ENCODE assay signal across 20 cellular contexts in the genomic region with DNA sequence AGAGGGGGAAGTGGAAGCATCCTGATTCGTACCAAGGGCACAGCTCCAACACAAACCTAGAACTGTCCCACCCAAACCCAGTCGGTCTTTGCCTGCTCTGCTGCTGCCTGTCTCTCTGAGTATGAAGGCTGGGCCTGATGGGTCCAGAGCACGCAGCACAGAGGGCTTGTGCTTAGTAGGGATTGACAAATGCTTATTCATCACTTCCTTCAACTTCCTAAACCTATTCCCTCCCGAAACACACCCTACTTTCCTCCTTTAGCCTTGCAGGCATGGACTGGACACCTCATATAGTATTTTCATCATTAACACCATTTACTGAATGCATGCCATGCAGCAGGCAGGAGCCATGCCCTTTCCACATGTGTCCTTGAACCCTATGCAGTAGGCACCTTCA. TPM values are rescaled to one million over a fixed set of nuclear protein-coding genes. Genes with fewer than 3 reads are reported as not detected.
DNase-seq lines count a peak whose midpoint lies in the region; ATAC-seq, FAIRE-seq and TF ChIP-seq lines count a peak whose summit lies in the region.
"Had no signal": no experiment of that assay in that cellular context is flagged by ENCODE, and none has a peak within 500 bp of the region (broad histone marks: within the 10 kb centered on the region; RNA-seq: fewer than 3 reads in every experiment).

No MANE protein-coding gene starts in this region.

- no peaks in the 10 kb centered on the region for H3K36me3 ChIP-seq in BLaER1 treated with 17β-estradiol and CSF1 and Interleukin-3, amounts not matched to agents 10 nM and 100 nM
- no peaks in the 10 kb centered on the region for H3K36me3 ChIP-seq in K562 (ENCODE audit: control insufficient read depth, insufficient read depth, low read length)
- H3K36me3 ChIP-seq: HAP-1 had no signal

- intact Hi-C loops in K562 (cut with micrococcal nuclease) = no loop called here
- intact Hi-C loops in left colon (cut with DNase I, micrococcal nuclease) = no loop called here

- BruUV-seq in K562 (replicated peaks; lab: Mats Ljungman, UMichigan) = no TSS peak

- H3K9ac ChIP-seq in BLaER1 treated with 17β-estradiol and CSF1 and Interleukin-3, amounts not matched to agents 10 nM and 100 nM = no peak overlapping the region
- no peak overlapping the region for H3K9ac ChIP-seq in K562 (ENCODE audit: insufficient read depth in 1 of 2, low read depth in 2 of 2, low read length in 2 of 2)
- H3K9ac ChIP-seq: GM23248 had no signal

- peak overlapping the region in 8 of 11 experiments; percentile 61 to 87 (median 76); a peak in 12 of 22 replicates for H3K4me2 ChIP-seq in BLaER1 treated with 17β-estradiol and CSF1 and Interleukin-3, amounts not matched to agents 10 nM and 100 nM
- no peak overlapping the region for H3K4me2 ChIP-seq in K562 (ENCODE audit: insufficient read depth, low read length)

- no peaks in the 10 kb centered on the region for H3K79me2 ChIP-seq in K562 (ENCODE audit: control insufficient read depth, insufficient read depth, low read length)

- H3K4me3 Mint-ChIP-seq in nephron = no peak overlapping the region
- H3K4me3 Mint-ChIP-seq: CD4-positive, CD25-positive, alpha-beta regulatory T cell; CD8-positive, alpha-beta memory T cell; IgD-negative memory B cell had no signal

- peak overlapping the region in 1 of 11 experiments; percentile 0; a peak in 1 of 22 replicates for H3K27ac ChIP-seq in BLaER1 treated with 17β-estradiol and CSF1 and Interleukin-3, amounts not matched to agents 10 nM and 100 nM
- H3K27ac ChIP-seq in K562 (ENCODE audit: extremely low read depth, low read depth, low read length) = no peak overlapping the region
- H3K27ac ChIP-seq: 22Rv1, GM23248 had no signal

- no peaks in the 10 kb centered on the region for H3K9me3 Mint-ChIP-seq in nephron
- H3K9me3 Mint-ChIP-seq: CD8-positive, alpha-beta memory T cell; IgD-negative memory B cell had no signal

- in situ Hi-C loops in K562 (cut with MboI) = no loop called here

- peaks cover 2% of the 10 kb centered on the region for H3K9me1 ChIP-seq in K562 (ENCODE audit: control insufficient read depth, insufficient read depth, low read length)

- no peak for TF ChIP-seq RAD21 in K562 (CRISPR knock-in tag; conservative IDR thresholded peaks at IDR 0.05 in 1 of 2, IDR thresholded peaks at IDR 0.05 in 1 of 2)

- TF ChIP-seq CTCF in K562 (IDR thresholded peaks at IDR 0.05 in 2 of 3, conservative IDR thresholded peaks at IDR 0.05 in 1 of 3; ENCODE audit: insufficient read depth in 2 of 3, low read depth in 1 of 3, low read length in 3 of 3) (no peak), nephron (IDR thresholded peaks at IDR 0.05; ENCODE audit: unreplicated experiment in 3 of 3) (no peak)

- peaks cover 76% of the 10 kb centered on the region for H3K4me1 Mint-ChIP-seq in nephron
- H3K4me1 Mint-ChIP-seq: CD4-positive, CD25-positive, alpha-beta regulatory T cell had no signal

- no peak for TF ChIP-seq POLR2A in K562 (conservative IDR thresholded peaks at IDR 0.05)

- H4K20me1 ChIP-seq in BLaER1 treated with 17β-estradiol and CSF1 and Interleukin-3, amounts not matched to agents 10 nM and 100 nM = peaks cover 0 to 6% (median 0%) of the 10 kb centered on the region in 11 experiments; a peak in 2 of 22 replicates
- peaks cover 15% of the 10 kb centered on the region; the same call in 1 of the 2 replicates for H4K20me1 ChIP-seq in K562 (replicated peaks; ENCODE audit: control insufficient read depth, insufficient read depth, low read length)

- peak; percentile 95 for DNase-seq in DMS 273 (lab: John Stamatoyannopoulos, UW; ENCODE audit: unreplicated experiment)
- DNase-seq in DMS 273 treated with DMSO at 0.1 percent for 48 hours (lab: John Stamatoyannopoulos, UW) = no peak
- no peak for DNase-seq in K562 (ENCODE audit: extremely low read depth in 1 of 4, low spot score in 3 of 4)
- no peak for DNase-seq in left colon
- DNase-seq: C1 segment of cervical spinal cord; CD4-positive, CD25-positive, alpha-beta regulatory T cell; CD8-positive, alpha-beta memory T cell; COR-L47; GDM1; GM23248 had no signal

- no peaks in the 10 kb centered on the region for H3K9me3 ChIP-seq in BLaER1 treated with 17β-estradiol and CSF1 and Interleukin-3, amounts not matched to agents 10 nM and 100 nM (replicated peaks in 1 of 11)
- no peaks in the 10 kb centered on the region for H3K9me3 ChIP-seq in K562 (replicated peaks; ENCODE audit: control insufficient read depth, insufficient read depth, low read depth, low read length)
- H3K9me3 ChIP-seq: HAP-1 had no signal

- peak overlapping the region in 2 of 3 experiments; percentile 46 to 53 for H3K27ac Mint-ChIP-seq in nephron
- H3K27ac Mint-ChIP-seq: IgD-negative memory B cell had no signal

- no peak overlapping the region for H3K4me3 ChIP-seq in BLaER1 treated with 17β-estradiol and CSF1 and Interleukin-3, amounts not matched to agents 10 nM and 100 nM
- no peak overlapping the region for H3K4me3 ChIP-seq in K562
- H3K4me3 ChIP-seq: GM23248, HAP-1 had no signal

- no peaks in the 10 kb centered on the region for H3K36me3 Mint-ChIP-seq in nephron (ENCODE audit: low read depth)
- H3K36me3 Mint-ChIP-seq: CD4-positive, CD25-positive, alpha-beta regulatory T cell; CD8-positive, alpha-beta memory T cell had no signal

- ATAC-seq in K562 (no peak), HG03280 (IDR thresholded peaks at IDR 0.05; ENCODE audit: unreplicated experiment) (no peak), left colon (no peak)
- ATAC-seq: HepG2 had no signal

- WGBS in K562 (ENCODE audit: insufficient coverage, low coverage, missing lambda C conversion rate) = 0% methylated on average over 4 of the region's 4 CpGs

- CTCF ChIA-PET in K562 (lab: Yijun Ruan, JAX; ENCODE audit: low intra/inter-chr PET ratio) = no interaction called here

- TF ChIP-seq EP300 in K562 (IDR thresholded peaks at IDR 0.05; ENCODE audit: low read length) = no peak

- peaks cover 0 to 4% (median 3%) of the 10 kb centered on the region in 11 experiments; a peak in 13 of 22 replicates for H3K27me3 ChIP-seq in BLaER1 treated with 17β-estradiol and CSF1 and Interleukin-3, amounts not matched to agents 10 nM and 100 nM
- H3K27me3 ChIP-seq in K562 (ENCODE audit: control insufficient read depth in 2 of 2, insufficient read depth in 2 of 2, low read length in 2 of 2) = peaks cover 9 to 51% of the 10 kb centered on the region in 2 experiments; a peak in 2 of 5 replicates

- FAIRE-seq in K562 (lab: Jason Lieb, UNC) = no peak
- FAIRE-seq: GM12892, GM18507, HepG2 had no signal

- H3K27me3 Mint-ChIP-seq in nephron (ENCODE audit: low read depth) = peaks cover 24% of the 10 kb centered on the region

- H2AFZ ChIP-seq in K562 (ENCODE audit: low read depth, low read length) = no peak overlapping the region
- H2AFZ ChIP-seq: GM23248 had no signal

- peaks cover 16 to 85% (median 74%) of the 10 kb centered on the region in 10 experiments; a peak in 19 of 20 replicates for H3K4me1 ChIP-seq in BLaER1 treated with 17β-estradiol and CSF1 and Interleukin-3, amounts not matched to agents 10 nM and 100 nM
- peaks cover 0 to 10% of the 10 kb centered on the region in 2 experiments; a peak in 1 of 5 replicates for H3K4me1 ChIP-seq in K562 (replicated peaks in 1 of 2; ENCODE audit: control insufficient read depth in 2 of 2, insufficient read depth in 2 of 2, low read length in 2 of 2)
- H3K4me1 ChIP-seq: HAP-1 had no signal

- POLR2A ChIA-PET in K562 (lab: Yijun Ruan, JAX) = no interaction called here

TF ChIP-seq in K562, 482 proteins besides CTCF, POLR2A, EP300 and RAD21:
- TF ChIP-seq ILK (tag; IDR thresholded peaks at IDR 0.05; ENCODE audit: borderline replicate concordance, low read depth) (no peak), CC2D1A (IDR thresholded peaks at IDR 0.05) (no peak), KLF13 (tag; IDR thresholded peaks at IDR 0.05; ENCODE audit: borderline replicate concordance, low read depth) (no peak), C11orf30 (IDR thresholded peaks at IDR 0.05; ENCODE audit: low read depth) (peak; percentile 52; the same call in 1 of the 2 replicates), PCBP1 (IDR thresholded peaks at IDR 0.05; ENCODE audit: low read depth, low read length, poor library complexity, severe bottlenecking) (no peak), MYC (IDR thresholded peaks at IDR 0.05; ENCODE audit: low read depth, low read length) (no peak), MYC (CRISPR knock-in tag; IDR thresholded peaks at IDR 0.05; ENCODE audit: borderline replicate concordance, low read depth) (no peak), FOXA3 (CRISPR knock-in tag; conservative IDR thresholded peaks at IDR 0.05 in 1 of 2, IDR thresholded peaks at IDR 0.05 in 1 of 2) (no peak), ZNF316 (IDR thresholded peaks at IDR 0.05) (peak; percentile 54), MAFG (tag; conservative IDR thresholded peaks at IDR 0.05) (peak; percentile 33; the same call in 1 of the 2 replicates), SMARCE1 (IDR thresholded peaks at IDR 0.05) (no peak)

RNA-seq across cellular contexts. Expression of a gene that starts 31.3 kb away (rescaled TPM):
- total RNA-seq in K562 (2011; cell fraction: chromatin; rRNA removed; ENCODE audit: low replicate concordance) = not detected in 2 replicates
- 0.17 and 0.53 TPM in 2 replicates for total RNA-seq in K562 (2011; cell fraction: nucleolus; rRNA removed)
- not detected in 2 replicates for total RNA-seq in K562 (2011; cell fraction: nucleoplasm; rRNA removed)
- total RNA-seq in K562 (2014; rRNA removed) (0.08 TPM in 1 of 2 replicates, not detected in the other), K562 (2014; rRNA removed; fragmentation: Illumina TruSeq; extraction: Trizol) (not detected in 2 replicates), K562 (2015; rRNA removed; fragmentation: Illumina TruSeq; extraction: Trizol) (0.04 TPM in 1 of 2 replicates, not detected in the other), K562 (2021) (0.31 and 0.38 TPM in 2 replicates), left colon (under 1 TPM; 0.52 to 0.75 TPM)
- polyA plus RNA-seq in K562 (2011; rRNA removed) (not detected in 2 replicates), K562 (2014; fragmentation: Illumina TruSeq; extraction: Trizol) (0.10 TPM in 1 of 2 replicates, not detected in the other), K562 (2014; fragmentation: Nextera tagmentation; extraction: Ambion mirVana) (not detected), K562 (2014; rRNA removed) (0.13 and 0.43 TPM in 2 replicates)
- polyA plus RNA-seq in K562 (2011; cell fraction: cytosol; rRNA removed) = not detected in 2 replicates
- polyA plus RNA-seq in K562 (2011; cell fraction: nucleus; rRNA removed) = 0.04 and 0.06 TPM in 2 replicates
- polyA plus RNA-seq in K562 (2012) = 0.18 and 0.51 TPM in 2 replicates
- polyA minus RNA-seq in K562 (2011; rRNA and poly(A)+ RNA removed) = 0.14 TPM in 1 of 2 replicates, not detected in the other
- not detected in 2 replicates for polyA minus RNA-seq in K562 (2011; cell fraction: cytosol; rRNA and poly(A)+ RNA removed)
- polyA minus RNA-seq in K562 (2011; cell fraction: nucleus; rRNA and poly(A)+ RNA removed) = 0.22 and 0.27 TPM in 2 replicates
- total RNA-seq: GM23248 had no signal
- polyA plus RNA-seq: AG04450; CD4-positive, CD25-positive, alpha-beta regulatory T cell; CD8-positive, alpha-beta memory T cell; GM23248; HepG2; IgD-negative memory B cell had no signal
